ENCODE assay signal across 8 cellular contexts in genomic region chr19:14347999-14348889, GRCh38. TPM values are rescaled to one million over a fixed set of nuclear protein-coding genes. Genes with fewer than 3 reads are reported as not detected.
DNase-seq lines count a peak whose midpoint lies in the region; ATAC-seq and TF ChIP-seq lines count a peak whose summit lies in the region.

No MANE protein-coding gene starts in this region.

- no peaks in the 10 kb centered on the region for H3K9me3 Mint-ChIP-seq in activated CD4-positive, alpha-beta T cell treated with anti-CD3 and anti-CD28 coated beads for 36 hours (ENCODE audit: low read depth)

- ATAC-seq in activated CD4-positive, alpha-beta T cell treated with anti-CD3 and anti-CD28 coated beads for 36 hours: peak; percentile 63
- ATAC-seq in HG02678 (IDR thresholded peaks at IDR 0.05; ENCODE audit: unreplicated experiment) (no peak), HG03108 (IDR thresholded peaks at IDR 0.05; ENCODE audit: unreplicated experiment) (no peak)

- H2AFZ ChIP-seq in Loucy (ENCODE audit: low read length): peak overlapping the region; percentile 89

- H3K27ac ChIP-seq in coronary artery: no peak overlapping the region

- H3K27me3 ChIP-seq in GM06990 (replicated peaks; ENCODE audit: control insufficient read depth, insufficient read depth, low read length) (no peaks in the 10 kb centered on the region), Loucy (ENCODE audit: insufficient read depth, low read length, poor library complexity, severe bottlenecking) (no peaks in the 10 kb centered on the region)

- POLR2A ChIA-PET in activated CD4-positive, alpha-beta T cell treated with anti-CD3 and anti-CD28 coated beads for 36 hours (lab: Charles Lee): interaction anchor here (0.7 kb wide), 1 partner anchor 145 kb away, joined by 3 read pairs; no protein-coding TSS in a partner anchor

- peak; percentile 97 for TF ChIP-seq CTCF in GM06990 (IDR thresholded peaks at IDR 0.05; ENCODE audit: insufficient read depth, low read length, poor library complexity, severe bottlenecking)
- peak; percentile 96 for TF ChIP-seq CTCF in Loucy (conservative IDR thresholded peaks at IDR 0.05; ENCODE audit: low read length)
- peak; percentile 98 for TF ChIP-seq CTCF in coronary artery (IDR thresholded peaks at IDR 0.05)

- H4K20me1 ChIP-seq in Loucy (ENCODE audit: insufficient read depth, low read length, poor library complexity, severe bottlenecking): no peaks in the 10 kb centered on the region

- peaks cover 3% of the 10 kb centered on the region for H3K4me1 ChIP-seq in Loucy (ENCODE audit: insufficient read depth, low read length, poor library complexity, severe bottlenecking)

- H3K36me3 ChIP-seq in GM06990 (ENCODE audit: control insufficient read depth, insufficient read depth, low read length) (no peaks in the 10 kb centered on the region), Loucy (ENCODE audit: insufficient read depth, low read length) (no peaks in the 10 kb centered on the region)

- peak overlapping the region; percentile 34 for H3K9ac ChIP-seq in Loucy (ENCODE audit: low read depth, low read length, poor library complexity, severe bottlenecking)

- CTCF ChIA-PET in activated CD4-positive, alpha-beta T cell treated with anti-CD3 and anti-CD28 coated beads for 36 hours (lab: Charles Lee): interaction anchor here (0.5 to 4.2 kb wide), 32 partner anchors 9 to 233 kb away, joined by 3 to 31 read pairs (median 6); partner anchors contain the start of genes ADGRE5 and ASF1B

- no peaks in the 10 kb centered on the region for H3K79me2 ChIP-seq in Loucy (ENCODE audit: insufficient read depth, low read length)

- no peaks in the 10 kb centered on the region for H3K9me3 ChIP-seq in Loucy (ENCODE audit: insufficient read depth, low read depth, low read length)

- peak overlapping the region; percentile 80 for H3K27ac Mint-ChIP-seq in activated CD4-positive, alpha-beta T cell treated with anti-CD3 and anti-CD28 coated beads for 36 hours

- H3K4me1 Mint-ChIP-seq in activated CD4-positive, alpha-beta T cell treated with anti-CD3 and anti-CD28 coated beads for 36 hours: peaks cover 24% of the 10 kb centered on the region

- H3K27me3 Mint-ChIP-seq in activated CD4-positive, alpha-beta T cell treated with anti-CD3 and anti-CD28 coated beads for 36 hours: no peaks in the 10 kb centered on the region

- H3K36me3 Mint-ChIP-seq in activated CD4-positive, alpha-beta T cell treated with anti-CD3 and anti-CD28 coated beads for 36 hours (ENCODE audit: low read depth): no peaks in the 10 kb centered on the region

- peak overlapping the region; percentile 48 for H3K4me2 ChIP-seq in Loucy (ENCODE audit: low read depth, low read length, poor library complexity, severe bottlenecking)

- peak overlapping the region; percentile 56 for H3K4me3 Mint-ChIP-seq in activated CD4-positive, alpha-beta T cell treated with anti-CD3 and anti-CD28 coated beads for 36 hours

- H3K4me3 ChIP-seq in GM06990 (replicated peaks; ENCODE audit: low read depth, low read length) (no peak overlapping the region), Loucy (ENCODE audit: low read length, poor library complexity, severe bottlenecking) (peak overlapping the region; percentile 37), coronary artery (peak overlapping the region; percentile 61)

- intact Hi-C loops in activated CD4-positive, alpha-beta T cell treated with anti-CD3 and anti-CD28 coated beads for 36 hours (cut with DNase I, micrococcal nuclease): loop anchor here (1.0 to 5.0 kb wide), 6 partner anchors 139 to 211 kb away; partner anchors contain the start of gene ASF1B (in 1 of the 2)

- peak; percentile 56 for DNase-seq in GM06990 (ENCODE audit: extremely low read depth, insufficient read length)
- DNase-seq in activated CD4-positive, alpha-beta T cell treated with anti-CD3 and anti-CD28 coated beads for 36 hours: peak; percentile 84
- no peak for DNase-seq in coronary artery (ENCODE audit: low spot score)
- DNase-seq in lung microvascular endothelial cell (ENCODE audit: low read depth in 2 of 2): peak; percentile 47 to 76
- peak; percentile 86 for DNase-seq in stimulated activated CD8-positive, alpha-beta memory T cell treated with anti-CD3 and anti-CD28 coated beads, Interleukin-4, amount 100 ng/mL, for 48 hours

- no peaks in the 10 kb centered on the region for H3F3A ChIP-seq in Loucy (ENCODE audit: low read depth)

- no peaks in the 10 kb centered on the region for H3K9me2 ChIP-seq in Loucy (replicated peaks; ENCODE audit: low read depth, low read length)

RNA-seq across cellular contexts. Expression of gene ADGRE5, which starts 33.0 kb away (rescaled TPM):
- 100 to 1,000 TPM; 207 to 232 TPM for total RNA-seq in activated CD4-positive, alpha-beta T cell treated with anti-CD3 and anti-CD28 coated beads for 36 hours
- total RNA-seq in lung microvascular endothelial cell: 4.8 and 10.9 TPM in 2 replicates

Comparison
In these comparisons a context has a peak if more than half of its experiments do, and no peak if none do; other contexts are left out.
1. RNA of gene ADGRE5, which starts 33.0 kb away (total RNA-seq): 207 to 232 TPM in activated CD4-positive, alpha-beta T cell treated with anti-CD3 and anti-CD28 coated beads for 36 hours; 4.8 to 10.9 TPM in lung microvascular endothelial cell; every median in the first group is over 10 times any median in the second.
2. Peak in every context shown above with its lines, with median percentiles within 50 percentile points of each other: CTCF ChIP-seq.